26 cellular contexts compared by ENCODE assay signal in genomic region chr3:14483286-14483685, GRCh38. TPM values are rescaled to one million over a fixed set of nuclear protein-coding genes. Genes with fewer than 3 reads are reported as not detected.
"Had no signal": no experiment of that assay in that cellular context is flagged by ENCODE, and none has a peak within 500 bp of the region (broad histone marks: within the 10 kb centered on the region; RNA-seq: fewer than 3 reads in every experiment).

No MANE protein-coding gene starts in this region.

- H3K9me3 ChIP-seq: body of pancreas, left lung, sigmoid colon, tibial artery had no signal

- H3K27me3 ChIP-seq: body of pancreas, cardiac muscle cell, foreskin keratinocyte, left lung, sigmoid colon, tibial artery had no signal

- H3K4me1 ChIP-seq: body of pancreas, left lung had no signal

- H3K27ac Mint-ChIP-seq: activated CD4-positive, alpha-beta T cell treated with anti-CD3 and anti-CD28 coated beads, Interleukin-2, amount 10 ng/mL, durations not matched to agents 7 days and 5 days; activated T-helper 2 cell treated with anti-CD3 and anti-CD28 coated beads, Interferon-gamma antibody, Interleukin-2, Interleukin-4, amounts not matched to agents 10 μg/mL and 5 μg/mL and 100 μg/mL, durations not matched to agents 14 hours and 24 hours and 36 hours; dendritic cell treated with granulocyte-macrophage colony-stimulating factor and Interleukin-4, amounts not matched to agents 40 ng/mL and 50 ng/mL, for 4 days; mesothelial cell of epicardium; nephron; T-helper 2 cell treated with Interferon-gamma antibody and Interleukin-4, amounts not matched to agents 5 μg/mL and 100 μg/mL, for 36 hours had no signal

- H3K27ac ChIP-seq: body of pancreas, cardiac muscle cell, foreskin keratinocyte, left lung, sigmoid colon, tibial artery, VCaP had no signal

- H3K9me3 Mint-ChIP-seq: activated CD4-positive, alpha-beta T cell treated with anti-CD3 and anti-CD28 coated beads, Interleukin-2, amount 10 ng/mL, durations not matched to agents 7 days and 5 days; activated T-helper 2 cell treated with anti-CD3 and anti-CD28 coated beads, Interferon-gamma antibody, Interleukin-2, Interleukin-4, amounts not matched to agents 10 μg/mL and 5 μg/mL and 100 μg/mL, durations not matched to agents 14 hours and 24 hours and 36 hours; dendritic cell treated with granulocyte-macrophage colony-stimulating factor and Interleukin-4, amounts not matched to agents 40 ng/mL and 50 ng/mL, for 4 days; nephron; T-helper 2 cell treated with Interferon-gamma antibody and Interleukin-4, amounts not matched to agents 5 μg/mL and 100 μg/mL, for 36 hours had no signal

- H3K4me3 Mint-ChIP-seq: activated CD4-positive, alpha-beta T cell treated with anti-CD3 and anti-CD28 coated beads, Interleukin-2, amount 10 ng/mL, durations not matched to agents 7 days and 5 days; dendritic cell treated with granulocyte-macrophage colony-stimulating factor and Interleukin-4, amounts not matched to agents 40 ng/mL and 50 ng/mL, for 4 days; mesothelial cell of epicardium; nephron; T-helper 2 cell treated with Interferon-gamma antibody and Interleukin-4, amounts not matched to agents 5 μg/mL and 100 μg/mL, for 36 hours had no signal

- H3K27me3 Mint-ChIP-seq: activated CD4-positive, alpha-beta T cell treated with anti-CD3 and anti-CD28 coated beads, Interleukin-2, amount 10 ng/mL, durations not matched to agents 7 days and 5 days; dendritic cell treated with granulocyte-macrophage colony-stimulating factor and Interleukin-4, amounts not matched to agents 40 ng/mL and 50 ng/mL, for 4 days had no signal

- ATAC-seq: activated CD4-positive, CD25-positive, alpha-beta regulatory T cell treated with anti-CD3 and anti-CD28 coated beads, Interleukin-2, amount 50 U/mL, for 24 hours; body of pancreas; foreskin keratinocyte; left lung; SK-N-SH treated with all-trans-retinoic acid at 6 μM for 48 hours had no signal

- H3K4me3 ChIP-seq: body of pancreas, cardiac muscle cell, left lung, sigmoid colon, smooth muscle cell, tibial artery had no signal

- DNase-seq: activated CD4-positive, alpha-beta T cell treated with anti-CD3 and anti-CD28 coated beads, Interleukin-2, amount 10 ng/mL, durations not matched to agents 7 days and 5 days; activated naive CD4-positive, alpha-beta T cell treated with Interleukin-2 at 50 U/mL for 16 hours; activated T-cell treated with anti-CD3 and anti-CD28 coated beads, Interleukin-2, amount 50 U/mL, for 1 hour; body of pancreas; effector CD4-positive, alpha-beta T cell; foreskin keratinocyte; left lung; mammary epithelial cell; nucleus accumbens; sigmoid colon; stimulated activated CD4-positive, alpha-beta T cell treated with anti-CD3 and anti-CD28 coated beads, Interleukin-2, amount 100 ng/mL, for 48 hours; stimulated activated CD8-positive, alpha-beta memory T cell treated with anti-CD3 and anti-CD28 coated beads, Interleukin-4, amount 100 ng/mL, for 48 hours; stimulated activated naive CD4-positive, alpha-beta T cell; substantia nigra; tibial artery had no signal

- H3K36me3 ChIP-seq: cardiac muscle cell had no signal

- H3K4me1 Mint-ChIP-seq: mesothelial cell of epicardium had no signal

RNA-seq across cellular contexts. Expression of gene GRIP2, which starts 56.9 kb away (rescaled TPM):
- total RNA-seq: activated T-helper 2 cell treated with anti-CD3 and anti-CD28 coated beads, Interferon-gamma antibody, Interleukin-2, Interleukin-4, amounts not matched to agents 10 μg/mL and 5 μg/mL and 100 μg/mL, durations not matched to agents 14 hours and 24 hours and 36 hours; kidney epithelial cell had no signal
